1 cellular context compared by ENCODE assay signal in genomic region chr13:106490887-106491321, GRCh38.
TF ChIP-seq lines count a peak whose summit lies in the region.

No MANE protein-coding gene starts in this region.

TF ChIP-seq in HepG2, 621 proteins besides CTCF, POLR2A, EP300 and RAD21:
- TF ChIP-seq HHEX (CRISPR knock-in tag; IDR thresholded peaks at IDR 0.05): no peak
- TF ChIP-seq HDAC1 (CRISPR knock-in tag; IDR thresholded peaks at IDR 0.05): no peak
- TF ChIP-seq GATAD2A (CRISPR knock-in tag; IDR thresholded peaks at IDR 0.05): no peak
- no peak for TF ChIP-seq ZFYVE20 (CRISPR knock-in tag; IDR thresholded peaks at IDR 0.05; ENCODE audit: borderline replicate concordance, low read depth)
- TF ChIP-seq KAT7 (CRISPR knock-in tag; IDR thresholded peaks at IDR 0.05; ENCODE audit: borderline replicate concordance): no peak
- TF ChIP-seq ZMAT5 (CRISPR knock-in tag; IDR thresholded peaks at IDR 0.05; ENCODE audit: borderline replicate concordance, low read depth): no peak
- no peak for TF ChIP-seq HMG20A (CRISPR knock-in tag; IDR thresholded peaks at IDR 0.05; ENCODE audit: borderline replicate concordance)
- TF ChIP-seq BCL6 (CRISPR knock-in tag; IDR thresholded peaks at IDR 0.05): no peak
- TF ChIP-seq ESRRA (CRISPR knock-in tag; IDR thresholded peaks at IDR 0.05; ENCODE audit: low read depth): no peak
- no peak for TF ChIP-seq CREBL2 (CRISPR knock-in tag; IDR thresholded peaks at IDR 0.05; ENCODE audit: borderline replicate concordance)
- no peak for TF ChIP-seq SKIL (CRISPR knock-in tag; IDR thresholded peaks at IDR 0.05; ENCODE audit: borderline replicate concordance)
- TF ChIP-seq ZBTB39 (CRISPR knock-in tag; IDR thresholded peaks at IDR 0.05): no peak
- TF ChIP-seq DPF2 (CRISPR knock-in tag; IDR thresholded peaks at IDR 0.05; ENCODE audit: borderline replicate concordance, low read depth): no peak
